Comparison of ENCODE assay signal across 1 cellular context in genomic region chr5:108727639-108728565, GRCh38.
TF ChIP-seq lines count a peak whose summit lies in the region.

No MANE protein-coding gene starts in this region.

TF ChIP-seq in HepG2, 621 proteins besides CTCF, POLR2A, EP300 and RAD21 (continued from another document and continues in another):
- no peak for TF ChIP-seq ZBTB34 (CRISPR knock-in tag; IDR thresholded peaks at IDR 0.05)
- peak; percentile 95 for TF ChIP-seq CSRNP1 (CRISPR knock-in tag; IDR thresholded peaks at IDR 0.05)
- peak; percentile 85 for TF ChIP-seq ASH2L (IDR thresholded peaks at IDR 0.05; ENCODE audit: insufficient read length, low read depth, low read length)
- TF ChIP-seq KLF11 (CRISPR knock-in tag; IDR thresholded peaks at IDR 0.05) = peak; percentile 76; the same call in 1 of the 2 replicates
- 0 out of 2 replicates have a peak, but pooled peaks have one; percentile 45 for TF ChIP-seq ZNF589 (CRISPR knock-in tag; conservative IDR thresholded peaks at IDR 0.05)
- TF ChIP-seq IKZF4 (CRISPR knock-in tag; IDR thresholded peaks at IDR 0.05; ENCODE audit: borderline replicate concordance, low read depth, not compliant biosample characterization) = peak; percentile 42
- no peak for TF ChIP-seq GATA4 (IDR thresholded peaks at IDR 0.05; ENCODE audit: borderline replicate concordance, low read depth)
- no peak for TF ChIP-seq ZSCAN12 (CRISPR knock-in tag; IDR thresholded peaks at IDR 0.05)
- peak; percentile 54 for TF ChIP-seq SKI (IDR thresholded peaks at IDR 0.05; ENCODE audit: partially characterized antibody)
- TF ChIP-seq PRMT3 (CRISPR knock-in tag; IDR thresholded peaks at IDR 0.05; ENCODE audit: borderline replicate concordance, low read depth) = no peak
- TF ChIP-seq ZNF143 (CRISPR knock-in tag; IDR thresholded peaks at IDR 0.05) = 0 out of 2 replicates have a peak, but pooled peaks have one; percentile 4
- TF ChIP-seq ZFP1 (CRISPR knock-in tag; IDR thresholded peaks at IDR 0.05) = 0 out of 2 replicates have a peak, but pooled peaks have one; percentile 29
- peak; percentile 16; the same call in 1 of the 2 replicates for TF ChIP-seq SAFB2 (CRISPR knock-in tag; IDR thresholded peaks at IDR 0.05; ENCODE audit: borderline replicate concordance, low read depth)
- no peak for TF ChIP-seq PHB2 (IDR thresholded peaks at IDR 0.05; ENCODE audit: partially characterized antibody)
- TF ChIP-seq ZNF776 (CRISPR knock-in tag; IDR thresholded peaks at IDR 0.05) = peak; percentile 94
- peak; percentile 69; the same call in 1 of the 2 replicates for TF ChIP-seq TERF1 (CRISPR knock-in tag; IDR thresholded peaks at IDR 0.05)
- no peak for TF ChIP-seq ZNF652 (CRISPR knock-in tag; IDR thresholded peaks at IDR 0.05; ENCODE audit: borderline replicate concordance, low read depth)
- TF ChIP-seq FOXP4 (CRISPR knock-in tag; IDR thresholded peaks at IDR 0.05) = no peak
- 0 out of 2 replicates have a peak, but pooled peaks have one; percentile 27 for TF ChIP-seq SIX1 (CRISPR knock-in tag; IDR thresholded peaks at IDR 0.05; ENCODE audit: borderline replicate concordance)
- peak; percentile 78; the same call in 1 of the 2 replicates for TF ChIP-seq ZNF788 (CRISPR knock-in tag; IDR thresholded peaks at IDR 0.05; ENCODE audit: borderline replicate concordance)
- TF ChIP-seq ZC3H13 (CRISPR knock-in tag; IDR thresholded peaks at IDR 0.05) = peak; percentile 85
- TF ChIP-seq TEAD3 (CRISPR knock-in tag; optimal IDR thresholded peaks at IDR 0.05; ENCODE audit: borderline replicate concordance) = peak; percentile 64
- TF ChIP-seq POLR2AphosphoS5 (IDR thresholded peaks at IDR 0.05; ENCODE audit: low read depth, low read length) = peak; percentile 81
- TF ChIP-seq HMG20A (CRISPR knock-in tag; IDR thresholded peaks at IDR 0.05; ENCODE audit: borderline replicate concordance) = no peak
- no peak for TF ChIP-seq MAFG (CRISPR knock-in tag; IDR thresholded peaks at IDR 0.05)
- 0 out of 2 replicates have a peak, but pooled peaks have one; percentile 17 for TF ChIP-seq ZKSCAN1 (IDR thresholded peaks at IDR 0.05; ENCODE audit: low read length)
- TF ChIP-seq ZBTB20 (CRISPR knock-in tag; IDR thresholded peaks at IDR 0.05; ENCODE audit: borderline replicate concordance, low read depth) = no peak; the same call in 1 of the 2 replicates
- TF ChIP-seq NR2C2 (CRISPR knock-in tag; IDR thresholded peaks at IDR 0.05; ENCODE audit: borderline replicate concordance) = no peak
- peak; percentile 99 for TF ChIP-seq ZNF574 (CRISPR knock-in tag; IDR thresholded peaks at IDR 0.05)
- peak; percentile 98 for TF ChIP-seq ZFX (CRISPR knock-in tag; IDR thresholded peaks at IDR 0.05; ENCODE audit: low read depth)
- peak; percentile 99 for TF ChIP-seq ZNF777 (CRISPR knock-in tag; IDR thresholded peaks at IDR 0.05)
- peak; percentile 74; the same call in 1 of the 2 replicates for TF ChIP-seq NFAT5 (CRISPR knock-in tag; IDR thresholded peaks at IDR 0.05)
- peak; percentile 83 for TF ChIP-seq HOXA3 (CRISPR knock-in tag; IDR thresholded peaks at IDR 0.05)
- 0 out of 2 replicates have a peak, but pooled peaks have one; percentile 59 for TF ChIP-seq NKX3-1 (CRISPR knock-in tag; IDR thresholded peaks at IDR 0.05)
- peak; percentile 48 for TF ChIP-seq YY1 (IDR thresholded peaks at IDR 0.05; ENCODE audit: insufficient read depth, insufficient replicate concordance, low read depth, low read length)
- TF ChIP-seq MZF1 (CRISPR knock-in tag; IDR thresholded peaks at IDR 0.05; ENCODE audit: borderline replicate concordance) = no peak
- peak; percentile 92 for TF ChIP-seq ZNF292 (CRISPR knock-in tag; IDR thresholded peaks at IDR 0.05; ENCODE audit: borderline replicate concordance, low read depth)
- TF ChIP-seq SOX13 (IDR thresholded peaks at IDR 0.05) = no peak
- peak in 1 of 2 experiments; percentile 42; a peak in 1 of 4 replicates for TF ChIP-seq SOX13 (CRISPR knock-in tag; conservative IDR thresholded peaks at IDR 0.05 in 1 of 2, IDR thresholded peaks at IDR 0.05 in 1 of 2)
- TF ChIP-seq PHF21A (CRISPR knock-in tag; IDR thresholded peaks at IDR 0.05) = peak; percentile 58; the same call in 1 of the 2 replicates
- no peak for TF ChIP-seq ZBTB21 (CRISPR knock-in tag; IDR thresholded peaks at IDR 0.05)
- TF ChIP-seq ZMYM3 (CRISPR knock-in tag; IDR thresholded peaks at IDR 0.05) = peak; percentile 41; the same call in 1 of the 2 replicates
- TF ChIP-seq KAT7 (CRISPR knock-in tag; IDR thresholded peaks at IDR 0.05; ENCODE audit: borderline replicate concordance) = peak; percentile 93
- peak; percentile 59; the same call in 1 of the 2 replicates for TF ChIP-seq ZBTB42 (CRISPR knock-in tag; IDR thresholded peaks at IDR 0.05)
- TF ChIP-seq ZNF136 (CRISPR knock-in tag; IDR thresholded peaks at IDR 0.05; ENCODE audit: low read depth) = peak; percentile 83; the same call in 1 of the 2 replicates
- TF ChIP-seq HNF4A (CRISPR knock-in tag; IDR thresholded peaks at IDR 0.05) = no peak
- TF ChIP-seq ATRX (CRISPR knock-in tag; IDR thresholded peaks at IDR 0.05; ENCODE audit: borderline replicate concordance) = no peak
- TF ChIP-seq SIN3A (IDR thresholded peaks at IDR 0.05; ENCODE audit: borderline replicate concordance, low read depth, low read length) = peak; percentile 67; the same call in 1 of the 2 replicates
- TF ChIP-seq DR1 (CRISPR knock-in tag; IDR thresholded peaks at IDR 0.05) = peak; percentile 78
- no peak for TF ChIP-seq SUZ12 (IDR thresholded peaks at IDR 0.05; ENCODE audit: low read depth, low read length)
- peak; percentile 67; the same call in 1 of the 2 replicates for TF ChIP-seq TOE1 (CRISPR knock-in tag; IDR thresholded peaks at IDR 0.05)
- peak; percentile 52; the same call in 1 of the 2 replicates for TF ChIP-seq ZNF121 (CRISPR knock-in tag; IDR thresholded peaks at IDR 0.05)
- peak; percentile 98 for TF ChIP-seq SRY (CRISPR knock-in tag; IDR thresholded peaks at IDR 0.05)
- 0 out of 2 replicates have a peak, but pooled peaks have one; percentile 58 for TF ChIP-seq ZNF83 (CRISPR knock-in tag; IDR thresholded peaks at IDR 0.05; ENCODE audit: borderline replicate concordance)
- no peak for TF ChIP-seq RFX5 (IDR thresholded peaks at IDR 0.05; ENCODE audit: low read depth, low read length)
- no peak for TF ChIP-seq SYNCRIP (IDR thresholded peaks at IDR 0.05; ENCODE audit: insufficient read depth, low read depth, low read length)
- TF ChIP-seq ZNF674 (CRISPR knock-in tag; IDR thresholded peaks at IDR 0.05; ENCODE audit: low read depth) = no peak
- peak; percentile 61 for TF ChIP-seq HDAC2 (CRISPR knock-in tag; IDR thresholded peaks at IDR 0.05)
- TF ChIP-seq NRL (CRISPR knock-in tag; IDR thresholded peaks at IDR 0.05; ENCODE audit: borderline replicate concordance) = peak; percentile 91
- TF ChIP-seq NBN (conservative IDR thresholded peaks at IDR 0.05) = no peak
- no peak for TF ChIP-seq LCORL (IDR thresholded peaks at IDR 0.05)
- peak; percentile 48; the same call in 1 of the 2 replicates for TF ChIP-seq LCORL (CRISPR knock-in tag; IDR thresholded peaks at IDR 0.05)
- TF ChIP-seq NFATC3 (CRISPR knock-in tag; IDR thresholded peaks at IDR 0.05) = 0 out of 2 replicates have a peak, but pooled peaks have one; percentile 14
- TF ChIP-seq ZNF256 (CRISPR knock-in tag; conservative IDR thresholded peaks at IDR 0.05) = no peak
